ENCODE assay signal across 18 cellular contexts in the genomic region with DNA sequence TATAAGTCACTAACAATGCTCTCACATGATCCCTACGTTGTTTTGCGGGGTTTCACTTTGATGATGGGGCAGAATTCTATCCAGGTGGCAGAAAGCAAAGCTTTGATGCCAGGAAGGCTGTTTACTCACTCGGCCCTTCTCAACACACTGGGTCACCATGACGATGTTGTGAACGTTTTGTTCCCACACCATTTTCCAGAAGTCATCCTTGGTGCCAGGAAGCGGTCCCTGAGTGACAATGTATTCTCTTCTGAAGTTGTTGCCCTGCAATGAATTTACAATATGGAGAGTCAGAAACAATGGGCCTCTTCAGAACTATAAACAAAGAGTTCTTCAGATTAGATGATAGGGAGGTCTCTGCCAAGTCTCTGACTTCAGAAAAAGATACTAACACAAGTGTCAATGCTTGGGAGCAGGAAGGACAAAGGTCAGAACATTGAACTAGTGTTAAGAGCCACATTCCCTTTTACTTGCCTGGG.
A peak's percentile ranks its signal among the peaks of the same experiment; 100 is the strongest.
DNase-seq lines count a peak whose midpoint lies in the region; ATAC-seq and TF ChIP-seq lines count a peak whose summit lies in the region.
"Had no signal": no experiment of that assay in that cellular context is flagged by ENCODE, and none has a peak within 500 bp of the region (broad histone marks: within the 10 kb centered on the region; RNA-seq: fewer than 3 reads in every experiment).

No MANE protein-coding gene starts in this region.

- no peak overlapping the region for H3K4me2 ChIP-seq in PC-9

- H3K27me3 ChIP-seq in rectal smooth muscle tissue (ENCODE audit: control insufficient read depth, insufficient read depth, low read length) (no peaks in the 10 kb centered on the region), PC-9 (ENCODE audit: insufficient read depth, low read depth) (no peaks in the 10 kb centered on the region)
- H3K27me3 ChIP-seq: BE2C had no signal

- H3K9ac ChIP-seq in rectal smooth muscle tissue (ENCODE audit: low read length) = no peak overlapping the region

- H3K9me2 ChIP-seq in PC-9 (ENCODE audit: insufficient read depth) = no peaks in the 10 kb centered on the region

- peak; percentile 66 for ATAC-seq in left colon

- no peaks in the 10 kb centered on the region for H4K20me1 ChIP-seq in PC-9 (ENCODE audit: insufficient read depth)

- H3K4me1 ChIP-seq in rectal smooth muscle tissue (ENCODE audit: control insufficient read depth, insufficient read depth, low read length) = no peaks in the 10 kb centered on the region
- no peaks in the 10 kb centered on the region for H3K4me1 ChIP-seq in PC-9 (replicated peaks; ENCODE audit: insufficient read depth)
- H3K4me1 ChIP-seq: BE2C had no signal

- intact Hi-C loops in left colon (cut with DNase I, micrococcal nuclease) = no loop called here
- intact Hi-C loops in PC-9 (cut with micrococcal nuclease; ENCODE audit: unreplicated experiment) = no loop called here

- peak overlapping the region; percentile 97 for H3K27ac ChIP-seq in caudate nucleus (ENCODE audit: low read depth, low read length)
- peak overlapping the region; percentile 41 for H3K27ac ChIP-seq in rectal smooth muscle tissue (ENCODE audit: low read depth, low read length)
- no peak overlapping the region for H3K27ac ChIP-seq in PC-9

- H3K4me3 ChIP-seq in rectal smooth muscle tissue (ENCODE audit: low read length) (no peak overlapping the region), PC-9 (no peak overlapping the region)
- H3K4me3 ChIP-seq: skin epidermis had no signal

- H3K9me3 ChIP-seq in PC-9 (ENCODE audit: insufficient read depth, low read depth) = no peaks in the 10 kb centered on the region
- H3K9me3 ChIP-seq: BE2C had no signal

- H3K79me2 ChIP-seq in PC-9 (ENCODE audit: low read depth) = no peaks in the 10 kb centered on the region

- no peaks in the 10 kb centered on the region for H3F3A ChIP-seq in PC-9 (ENCODE audit: insufficient read depth, low read depth)

- TF ChIP-seq CTCF in PC-9 (conservative IDR thresholded peaks at IDR 0.05) = no peak

- CTCF ChIA-PET in PC-9 (lab: Charles Lee) = no interaction called here

- no TSS peak for BruUV-seq in PC-9 (replicated peaks; lab: Mats Ljungman, UMichigan)

- POLR2A ChIA-PET in PC-9 (lab: Charles Lee; ENCODE audit: unreplicated experiment) = no interaction called here

- H2AFZ ChIP-seq in PC-9 = no peak overlapping the region

- H3K36me3 ChIP-seq in rectal smooth muscle tissue (ENCODE audit: control insufficient read depth, insufficient read depth, low read length) = no peaks in the 10 kb centered on the region
- no peaks in the 10 kb centered on the region for H3K36me3 ChIP-seq in PC-9 (ENCODE audit: low read depth)

- DNase-seq in HT1080 (ENCODE audit: low read depth) = peak; percentile 8
- DNase-seq in caudate nucleus (lab: John Stamatoyannopoulos, UW) = peak in 55 of 61 donors; percentile 8 to 88 (median 64)
- peak in 1 of 2 donors; percentile 29 for DNase-seq in left colon
- DNase-seq in NCI-H526 (lab: John Stamatoyannopoulos, UW) = no peak
- no peak for DNase-seq in PC-9
- DNase-seq in stimulated activated CD4-positive, alpha-beta T cell treated with anti-CD3 and anti-CD28 coated beads, Interleukin-2, amount 100 ng/mL, for 24 hours = no peak
- no peak for DNase-seq in stimulated activated naive CD4-positive, alpha-beta T cell treated with Interleukin-2 at 50 U/mL for 16 hours (lab: John Stamatoyannopoulos, UW)
- DNase-seq: activated CD8-positive, alpha-beta memory T cell treated with anti-CD3 and anti-CD28 coated beads for 24 hours; activated naive CD4-positive, alpha-beta T cell treated with anti-CD3 and anti-CD28 coated beads, Interleukin-2, amount 50 U/mL, for 16 hours; BE2C; cortex of kidney; HFFc6; KG1; NCI-H2107; OCI-M1; T-helper 2 cell had no signal

Comparison
In these comparisons a context has a peak if more than half of its experiments do, and no peak if none do; other contexts are left out.
1. DNase-seq: peak in HT1080 (single experiment) and caudate nucleus (55 of 61); none in NCI-H526 (0 of 2), PC-9 (0 of 2), stimulated activated CD4-positive, alpha-beta T cell treated with anti-CD3 and anti-CD28 coated beads, Interleukin-2, amount 100 ng/mL, for 24 hours (0 of 2) and stimulated activated naive CD4-positive, alpha-beta T cell treated with Interleukin-2 at 50 U/mL for 16 hours (single experiment).